8 cellular contexts compared by ENCODE assay signal in genomic region chr2:95991351-95992094, GRCh38. TPM values are rescaled to one million over a fixed set of nuclear protein-coding genes. Genes with fewer than 3 reads are reported as not detected.
DNase-seq lines count a peak whose midpoint lies in the region; ATAC-seq and TF ChIP-seq lines count a peak whose summit lies in the region.
"Not testable (repeated sequence)": the region's sequence is repeated elsewhere in the genome, so short reads cannot be mapped to it uniquely, and the experiment has no call there.

ANKRD36C (minus strand) TSS chr2:95991824; CDS start chr2:95991708, 116 bp downstream.

- not testable (repeated sequence) for H3K27me3 ChIP-seq in endocrine pancreas (ENCODE audit: control insufficient read depth, insufficient read depth, low read length)

- not testable (repeated sequence) for H3K9me3 ChIP-seq in endocrine pancreas (ENCODE audit: control insufficient read depth, low read length)

- H3K4me3 ChIP-seq in AG09309 (ENCODE audit: control insufficient read depth, low read depth, low read length) (peak within 1 kb of the TSS; percentile 72), endocrine pancreas (ENCODE audit: control insufficient read depth, insufficient read depth, low read length) (peak within 1 kb of the TSS; percentile 62), skeletal muscle cell (ENCODE audit: low read depth, low read length) (peak within 1 kb of the TSS; percentile 72)

- peak within 1 kb of the TSS; percentile 84 for H3K9ac ChIP-seq in endocrine pancreas (ENCODE audit: control insufficient read depth, insufficient read depth, low read length)

- ATAC-seq in HG02938 (IDR thresholded peaks at IDR 0.05; ENCODE audit: unreplicated experiment) (peak; percentile 86), left lobe of liver (peak; percentile 89)

- not testable (repeated sequence) for H3K4me1 ChIP-seq in endocrine pancreas (ENCODE audit: control insufficient read depth, insufficient read depth, low read length)

- not testable (repeated sequence) for TF ChIP-seq CTCF in AG09309 (IDR thresholded peaks at IDR 0.05; ENCODE audit: control insufficient read depth, insufficient read depth, low read depth, low read length, missing control alignments)

- DNase-seq in AG09309 (ENCODE audit: low read depth); skeletal muscle cell (ENCODE audit: low read depth): not testable (repeated sequence)
- peak; percentile 69 for DNase-seq in NAMALWA (ENCODE audit: low spot score)
- peak; percentile 27 for DNase-seq in activated T-cell treated with anti-CD3 and anti-CD28 coated beads for 48 hours (ENCODE audit: low read depth)
- DNase-seq in left lobe of liver (ENCODE audit: low spot score), result peak; percentile 55

- not testable (repeated sequence) for H3K36me3 ChIP-seq in endocrine pancreas (ENCODE audit: control insufficient read depth, insufficient read depth, low read length)

- in situ Hi-C loops in GM18951 (cut with MboI; ENCODE audit: low sequenced_read_pairs, unreplicated experiment), result loop anchor here (10.0 kb wide), 1 partner anchor 1603 kb away; no protein-coding TSS in a partner anchor

- peak; percentile 44 for TF ChIP-seq POLR2A in GM18951 (IDR thresholded peaks at IDR 0.05; ENCODE audit: extremely low read depth, insufficient read depth, insufficient read length)

RNA-seq across cellular contexts. Expression of gene ANKRD36C, which starts in this region (rescaled TPM):
- total RNA-seq in left lobe of liver, result 2.4 TPM
